ENCODE assay signal across 10 cellular contexts in the genomic region with DNA sequence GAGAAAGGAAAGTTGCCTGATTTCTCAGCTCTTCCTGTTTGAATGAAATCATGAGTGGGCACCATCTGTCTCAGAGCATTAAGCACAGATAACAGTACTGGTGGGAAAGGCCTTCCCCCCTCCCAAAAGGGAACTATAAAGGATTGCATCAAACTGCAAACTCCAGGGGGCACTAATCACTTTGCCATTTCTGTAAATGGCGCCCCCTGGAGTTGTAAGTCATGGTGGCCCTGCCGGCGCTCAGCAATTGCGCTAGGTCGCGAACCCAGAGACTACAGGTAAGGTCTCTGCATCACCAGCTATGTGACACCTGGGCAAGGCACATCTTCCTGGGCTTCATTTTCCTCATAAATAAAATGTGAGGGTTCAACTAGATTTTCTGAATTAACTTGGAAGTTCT. TPM values are rescaled to one million over a fixed set of nuclear protein-coding genes. Genes with fewer than 3 reads are reported as not detected.
DNase-seq lines count a peak whose midpoint lies in the region; ATAC-seq and TF ChIP-seq lines count a peak whose summit lies in the region.
"Had no signal": no experiment of that assay in that cellular context is flagged by ENCODE, and none has a peak within 500 bp of the region (broad histone marks: within the 10 kb centered on the region; RNA-seq: fewer than 3 reads in every experiment).

No MANE protein-coding gene starts in this region.

- DNase-seq in DMS 273 (lab: John Stamatoyannopoulos, UW; ENCODE audit: unreplicated experiment) (peak; percentile 72), DMS 273 treated with DMSO at 0.1 percent for 48 hours (lab: John Stamatoyannopoulos, UW) (no peak), HT-29 (ENCODE audit: low spot score) (peak; percentile 18), cardiac septum (ENCODE audit: low spot score) (no peak), MV-4-11 (lab: John Stamatoyannopoulos, UW) (no peak)
- peak; percentile 37 for DNase-seq in activated naive CD4-positive, alpha-beta T cell treated with anti-CD3 and anti-CD28 coated beads, Interleukin-2, amount 10 ng/mL, durations not matched to agents 7 days and 5 days
- DNase-seq: 8988T had no signal

- H3K4me1 Mint-ChIP-seq in activated naive CD4-positive, alpha-beta T cell treated with anti-CD3 and anti-CD28 coated beads, Interleukin-2, amount 10 ng/mL, durations not matched to agents 7 days and 5 days: no peaks in the 10 kb centered on the region
- H3K4me1 Mint-ChIP-seq in nephron: peaks cover 46% of the 10 kb centered on the region

- no peak overlapping the region for H3K27ac Mint-ChIP-seq in activated naive CD4-positive, alpha-beta T cell treated with anti-CD3 and anti-CD28 coated beads, Interleukin-2, amount 10 ng/mL, durations not matched to agents 7 days and 5 days
- H3K27ac Mint-ChIP-seq in nephron: no peak overlapping the region

- CTCF ChIA-PET in activated naive CD4-positive, alpha-beta T cell treated with anti-CD3 and anti-CD28 coated beads, Interleukin-2, amount 10 ng/mL, durations not matched to agents 7 days and 5 days (lab: Charles Lee): interaction anchor here (0.7 to 1.7 kb wide), 3 partner anchors 31 to 311 kb away, joined by 3 to 5 read pairs (median 3); no protein-coding TSS in a partner anchor

- H3K9me3 Mint-ChIP-seq in activated naive CD4-positive, alpha-beta T cell treated with anti-CD3 and anti-CD28 coated beads, Interleukin-2, amount 10 ng/mL, durations not matched to agents 7 days and 5 days: no peaks in the 10 kb centered on the region
- H3K9me3 Mint-ChIP-seq in nephron: no peaks in the 10 kb centered on the region
- H3K9me3 Mint-ChIP-seq: activated T-helper 2 cell treated with anti-CD3 and anti-CD28 coated beads, Interferon-gamma antibody, Interleukin-2, Interleukin-4, amounts not matched to agents 10 μg/mL and 5 μg/mL and 100 μg/mL, durations not matched to agents 14 hours and 24 hours and 36 hours had no signal

- intact Hi-C loops in cardiac septum (cut with DNase I): no loop called here

- H3K4me3 Mint-ChIP-seq in activated naive CD4-positive, alpha-beta T cell treated with anti-CD3 and anti-CD28 coated beads, Interleukin-2, amount 10 ng/mL, durations not matched to agents 7 days and 5 days: no peak overlapping the region
- no peak overlapping the region for H3K4me3 Mint-ChIP-seq in nephron

- H3K36me3 Mint-ChIP-seq in activated naive CD4-positive, alpha-beta T cell treated with anti-CD3 and anti-CD28 coated beads, Interleukin-2, amount 10 ng/mL, durations not matched to agents 7 days and 5 days: peaks cover 6% of the 10 kb centered on the region
- H3K36me3 Mint-ChIP-seq in nephron (ENCODE audit: low read depth): peaks cover 15% of the 10 kb centered on the region

- ATAC-seq in HG03469 (IDR thresholded peaks at IDR 0.05; ENCODE audit: unreplicated experiment): no peak

- peak in 2 of 3 experiments; percentile 16 to 34 for TF ChIP-seq CTCF in nephron (IDR thresholded peaks at IDR 0.05; ENCODE audit: unreplicated experiment in 3 of 3)

- no peaks in the 10 kb centered on the region for H3K27me3 Mint-ChIP-seq in activated naive CD4-positive, alpha-beta T cell treated with anti-CD3 and anti-CD28 coated beads, Interleukin-2, amount 10 ng/mL, durations not matched to agents 7 days and 5 days
- no peaks in the 10 kb centered on the region for H3K27me3 Mint-ChIP-seq in nephron (ENCODE audit: low read depth)

RNA-seq across cellular contexts. Expression of gene LRRC4, which starts 11.1 kb away (rescaled TPM):
- not detected in 2 replicates for total RNA-seq in HT-29 (2014; rRNA removed; shearing (Covaris generic))
- 3.7 TPM for total RNA-seq in cardiac septum

Comparison
In these comparisons a context has a peak if more than half of its experiments do, and no peak if none do; other contexts are left out.
1. DNase-seq: peak in DMS 273 (single experiment), HT-29 (single experiment) and activated naive CD4-positive, alpha-beta T cell treated with anti-CD3 and anti-CD28 coated beads, Interleukin-2, amount 10 ng/mL, durations not matched to agents 7 days and 5 days (single experiment); none in DMS 273 treated with DMSO at 0.1 percent for 48 hours (single experiment), cardiac septum (single experiment) and MV-4-11 (single experiment).